Comparison of ENCODE assay signal across 17 cellular contexts in the genomic region with DNA sequence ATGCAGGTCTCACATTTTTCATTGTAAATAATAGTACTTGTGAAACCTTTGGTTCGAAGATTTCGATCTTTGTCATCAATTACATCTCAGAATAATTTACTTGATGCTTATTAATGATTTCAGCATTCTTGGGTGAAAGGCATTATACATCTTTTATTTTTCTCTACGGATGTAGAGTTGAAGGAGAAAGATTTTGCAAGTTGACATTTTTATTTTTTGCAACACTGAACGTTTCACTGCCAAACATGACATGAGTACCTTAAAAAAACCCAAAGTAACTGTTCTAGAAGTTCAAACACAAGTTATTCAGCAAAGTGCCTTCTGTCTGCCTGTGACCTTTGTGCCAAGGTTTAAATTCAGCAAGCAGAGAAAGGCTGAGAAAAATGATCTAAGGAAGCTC.
A peak's percentile ranks its signal among the peaks of the same experiment; 100 is the strongest.
DNase-seq lines count a peak whose midpoint lies in the region; ATAC-seq, FAIRE-seq and TF ChIP-seq lines count a peak whose summit lies in the region.
"Had no signal": no experiment of that assay in that cellular context is flagged by ENCODE, and none has a peak within 500 bp of the region (broad histone marks: within the 10 kb centered on the region; RNA-seq: fewer than 3 reads in every experiment).

No MANE protein-coding gene starts in this region.

- H2AFZ ChIP-seq in K562 (ENCODE audit: low read depth, low read length) (peak overlapping the region; percentile 11; the same call in 1 of the 2 replicates), neural progenitor cell (replicated peaks) (peak overlapping the region; percentile 13)

- no peaks in the 10 kb centered on the region for H3K9me1 ChIP-seq in K562 (ENCODE audit: control insufficient read depth, insufficient read depth, low read length)

- H3K9me3 Mint-ChIP-seq in activated CD4-positive, alpha-beta T cell treated with anti-CD3 and anti-CD28 coated beads, Interleukin-2, amount 10 ng/mL, durations not matched to agents 7 days and 5 days: peaks cover 15% of the 10 kb centered on the region
- H3K9me3 Mint-ChIP-seq in Caco-2 (ENCODE audit: unreplicated experiment): no peaks in the 10 kb centered on the region
- H3K9me3 Mint-ChIP-seq in neural progenitor cell: peaks cover 12% of the 10 kb centered on the region
- no peaks in the 10 kb centered on the region for H3K9me3 Mint-ChIP-seq in effector memory CD8-positive, alpha-beta T cell

- H3K4me2 ChIP-seq in K562 (ENCODE audit: insufficient read depth, low read length): no peak overlapping the region
- H3K4me2 ChIP-seq in neural progenitor cell: no peak overlapping the region
- H3K4me2 ChIP-seq: KMS-11, SK-N-SH had no signal

- H3K27me3 Mint-ChIP-seq in activated CD4-positive, alpha-beta T cell treated with anti-CD3 and anti-CD28 coated beads, Interleukin-2, amount 10 ng/mL, durations not matched to agents 7 days and 5 days: peaks cover 2% of the 10 kb centered on the region
- no peaks in the 10 kb centered on the region for H3K27me3 Mint-ChIP-seq in Caco-2 (ENCODE audit: insufficient read depth, unreplicated experiment)
- peaks cover 3% of the 10 kb centered on the region for H3K27me3 Mint-ChIP-seq in neural progenitor cell (ENCODE audit: insufficient read depth, low read depth)
- peaks cover 5 to 8% of the 10 kb centered on the region in 2 donors for H3K27me3 Mint-ChIP-seq in effector memory CD8-positive, alpha-beta T cell
- H3K27me3 Mint-ChIP-seq: CD4-positive, CD25-positive, alpha-beta regulatory T cell had no signal

- H3K9ac ChIP-seq in K562 (ENCODE audit: insufficient read depth in 1 of 2, low read depth in 2 of 2, low read length in 2 of 2) (no peak overlapping the region), neural progenitor cell (no peak overlapping the region)
- H3K9ac ChIP-seq: KMS-11, SK-N-SH had no signal

- intact Hi-C loops in Caco-2 (cut with micrococcal nuclease; ENCODE audit: unreplicated experiment): no loop called here
- intact Hi-C loops in K562 (cut with micrococcal nuclease): no loop called here

- no peaks in the 10 kb centered on the region for H3K27me3 ChIP-seq in Caco-2 (replicated peaks; ENCODE audit: control insufficient read depth, insufficient read depth, low read length)
- 0 out of 5 replicates have a peak, but pooled peaks cover 0 to under 1% of the 10 kb centered on the region in 2 experiments for H3K27me3 ChIP-seq in K562 (ENCODE audit: control insufficient read depth in 2 of 2, insufficient read depth in 2 of 2, low read length in 2 of 2)
- no peaks in the 10 kb centered on the region for H3K27me3 ChIP-seq in neural progenitor cell
- H3K27me3 ChIP-seq: Peyer's patch had no signal

- H3K36me3 ChIP-seq in Caco-2 (ENCODE audit: control insufficient read depth, insufficient read depth, low read length) (no peaks in the 10 kb centered on the region), K562 (ENCODE audit: control insufficient read depth, insufficient read depth, low read length) (no peaks in the 10 kb centered on the region), neural progenitor cell (no peaks in the 10 kb centered on the region)
- H3K36me3 ChIP-seq: Peyer's patch had no signal

- ATAC-seq in K562: no peak
- no peak for ATAC-seq in effector memory CD8-positive, alpha-beta T cell (replicated peaks)

- H3K9me3 ChIP-seq in Caco-2: no peaks in the 10 kb centered on the region
- no peaks in the 10 kb centered on the region for H3K9me3 ChIP-seq in K562 (replicated peaks; ENCODE audit: control insufficient read depth, insufficient read depth, low read depth, low read length)
- H3K9me3 ChIP-seq in neural progenitor cell (ENCODE audit: low read depth): no peaks in the 10 kb centered on the region
- H3K9me3 ChIP-seq: SK-N-SH had no signal

- H3K36me3 Mint-ChIP-seq in activated CD4-positive, alpha-beta T cell treated with anti-CD3 and anti-CD28 coated beads, Interleukin-2, amount 10 ng/mL, durations not matched to agents 7 days and 5 days (ENCODE audit: low read depth): no peaks in the 10 kb centered on the region
- H3K36me3 Mint-ChIP-seq in Caco-2 (ENCODE audit: insufficient read depth, unreplicated experiment) (no peaks in the 10 kb centered on the region), neural progenitor cell (no peaks in the 10 kb centered on the region)
- H3K36me3 Mint-ChIP-seq in effector memory CD8-positive, alpha-beta T cell (ENCODE audit: insufficient read depth): no peaks in the 10 kb centered on the region
- H3K36me3 Mint-ChIP-seq: CD4-positive, CD25-positive, alpha-beta regulatory T cell had no signal

- TF ChIP-seq CTCF in Caco-2 (IDR thresholded peaks at IDR 0.05; ENCODE audit: insufficient read depth in 1 of 2, low read depth in 1 of 2, low read length in 1 of 2, severe bottlenecking in 1 of 2, unreplicated experiment in 1 of 2): no peak
- TF ChIP-seq CTCF in K562 (IDR thresholded peaks at IDR 0.05 in 2 of 3, conservative IDR thresholded peaks at IDR 0.05 in 1 of 3; ENCODE audit: insufficient read depth in 2 of 3, low read depth in 1 of 3, low read length in 3 of 3): no peak
- no peak for TF ChIP-seq CTCF in neural progenitor cell (IDR thresholded peaks at IDR 0.05)

- no peak for TF ChIP-seq POLR2A in K562 (conservative IDR thresholded peaks at IDR 0.05)

- FAIRE-seq in K562 (lab: Jason Lieb, UNC): no peak

- H3K4me3 ChIP-seq in Caco-2 (ENCODE audit: low read depth, low read length) (no peak overlapping the region), K562 (no peak overlapping the region), neural progenitor cell (no peak overlapping the region)
- H3K4me3 ChIP-seq: Peyer's patch had no signal

- H3K4me1 ChIP-seq in Caco-2 (no peaks in the 10 kb centered on the region), K562 (replicated peaks in 1 of 2; ENCODE audit: control insufficient read depth in 2 of 2, insufficient read depth in 2 of 2, low read length in 2 of 2) (peaks cover 0 to 13% of the 10 kb centered on the region in 2 experiments; a peak in 2 of 5 replicates), neural progenitor cell (no peaks in the 10 kb centered on the region)

- POLR2A ChIA-PET in activated CD4-positive, alpha-beta T cell treated with anti-CD3 and anti-CD28 coated beads, Interleukin-2, amount 10 ng/mL, durations not matched to agents 7 days and 5 days (lab: Charles Lee): no interaction called here
- POLR2A ChIA-PET in Caco-2 (lab: Charles Lee): no interaction called here
- POLR2A ChIA-PET in K562 (lab: Yijun Ruan, JAX): no interaction called here

- H3F3A ChIP-seq in neural progenitor cell (ENCODE audit: low read depth): no peaks in the 10 kb centered on the region

- H4K20me1 ChIP-seq in K562 (replicated peaks; ENCODE audit: control insufficient read depth, insufficient read depth, low read length) (no peaks in the 10 kb centered on the region), neural progenitor cell (ENCODE audit: low read depth) (no peaks in the 10 kb centered on the region)

- H3K4me3 Mint-ChIP-seq in activated CD4-positive, alpha-beta T cell treated with anti-CD3 and anti-CD28 coated beads, Interleukin-2, amount 10 ng/mL, durations not matched to agents 7 days and 5 days: no peak overlapping the region
- H3K4me3 Mint-ChIP-seq in Caco-2 (ENCODE audit: unreplicated experiment): peak overlapping the region; percentile 20
- H3K4me3 Mint-ChIP-seq in neural progenitor cell: no peak overlapping the region
- no peak overlapping the region for H3K4me3 Mint-ChIP-seq in effector memory CD8-positive, alpha-beta T cell
- H3K4me3 Mint-ChIP-seq: CD4-positive, CD25-positive, alpha-beta regulatory T cell had no signal

- peaks cover 7% of the 10 kb centered on the region for H3K4me1 Mint-ChIP-seq in activated CD4-positive, alpha-beta T cell treated with anti-CD3 and anti-CD28 coated beads, Interleukin-2, amount 10 ng/mL, durations not matched to agents 7 days and 5 days
- H3K4me1 Mint-ChIP-seq in Caco-2 (ENCODE audit: low read depth, unreplicated experiment) (peaks cover 7% of the 10 kb centered on the region), neural progenitor cell (peaks cover 7% of the 10 kb centered on the region)
- H3K4me1 Mint-ChIP-seq in effector memory CD8-positive, alpha-beta T cell (ENCODE audit: low read depth in 2 of 2): peaks cover 0 to 2% of the 10 kb centered on the region in 2 donors

- CTCF ChIA-PET in activated CD4-positive, alpha-beta T cell treated with anti-CD3 and anti-CD28 coated beads, Interleukin-2, amount 10 ng/mL, durations not matched to agents 7 days and 5 days (lab: Charles Lee): no interaction called here
- CTCF ChIA-PET in Caco-2 (lab: Charles Lee): no interaction called here
- CTCF ChIA-PET in K562 (lab: Yijun Ruan, JAX; ENCODE audit: low intra/inter-chr PET ratio): no interaction called here

- no peak for DNase-seq in activated CD4-positive, alpha-beta T cell treated with anti-CD3 and anti-CD28 coated beads, Interleukin-2, amount 10 ng/mL, durations not matched to agents 7 days and 5 days
- no peak for DNase-seq in activated CD4-positive, alpha-beta T cell treated with anti-CD3 and anti-CD28 coated beads for 1 hour
- DNase-seq in Caco-2: no peak
- DNase-seq in K562 (ENCODE audit: extremely low read depth in 1 of 4, low spot score in 3 of 4): no peak
- no peak for DNase-seq in neural progenitor cell (ENCODE audit: low spot score)
- DNase-seq in effector memory CD8-positive, alpha-beta T cell: no peak
- no peak for DNase-seq in hepatic stellate cell (ENCODE audit: low spot score)
- no peak for DNase-seq in putamen (ENCODE audit: low spot score)
- DNase-seq: CD4-positive, CD25-positive, alpha-beta regulatory T cell; DMS53; HCEC 1CT; NCI-H1092 treated with DMSO at 0.1 percent for 48 hours; NCI-H524; Peyer's patch; Right ventricle myocardium superior; SK-N-SH had no signal

- peak overlapping the region; percentile 0 for H3K27ac Mint-ChIP-seq in activated CD4-positive, alpha-beta T cell treated with anti-CD3 and anti-CD28 coated beads, Interleukin-2, amount 10 ng/mL, durations not matched to agents 7 days and 5 days
- H3K27ac Mint-ChIP-seq in Caco-2 (ENCODE audit: unreplicated experiment): peak overlapping the region; percentile 13
- no peak overlapping the region for H3K27ac Mint-ChIP-seq in neural progenitor cell
- H3K27ac Mint-ChIP-seq in effector memory CD8-positive, alpha-beta T cell: no peak overlapping the region

- TF ChIP-seq EP300 in K562 (IDR thresholded peaks at IDR 0.05; ENCODE audit: low read length): no peak

- in situ Hi-C loops in K562 (cut with MboI): no loop called here

- no peak overlapping the region for H3K27ac ChIP-seq in K562 (ENCODE audit: extremely low read depth, low read depth, low read length)
- no peak overlapping the region for H3K27ac ChIP-seq in neural progenitor cell
- H3K27ac ChIP-seq: KMS-11, Peyer's patch had no signal

- 20% methylated on average over 4 of the region's 4 CpGs for WGBS in K562 (ENCODE audit: insufficient coverage, low coverage, missing lambda C conversion rate)

- BruUV-seq in Caco-2 (replicated peaks; lab: Mats Ljungman, UMichigan) (no TSS peak), K562 (replicated peaks; lab: Mats Ljungman, UMichigan) (no TSS peak)

- H3K79me2 ChIP-seq in K562 (ENCODE audit: control insufficient read depth, insufficient read depth, low read length): no peaks in the 10 kb centered on the region
- no peaks in the 10 kb centered on the region for H3K79me2 ChIP-seq in neural progenitor cell (ENCODE audit: low read depth)

- TF ChIP-seq RAD21 in K562 (CRISPR knock-in tag; conservative IDR thresholded peaks at IDR 0.05 in 1 of 2, IDR thresholded peaks at IDR 0.05 in 1 of 2): no peak

TF ChIP-seq in K562, 482 proteins besides CTCF, POLR2A, EP300 and RAD21 (continues in another document):
- peak; percentile 55 for TF ChIP-seq MAFG (tag; conservative IDR thresholded peaks at IDR 0.05)
- no peak for TF ChIP-seq GTF2E2 (tag; IDR thresholded peaks at IDR 0.05)
- TF ChIP-seq ZNF785 (CRISPR knock-in tag; IDR thresholded peaks at IDR 0.05): no peak

Comparison
In these comparisons a context has a peak if more than half of its experiments do, and no peak if none do; other contexts are left out.
1. H3K27ac Mint-ChIP-seq: peak in activated CD4-positive, alpha-beta T cell treated with anti-CD3 and anti-CD28 coated beads, Interleukin-2, amount 10 ng/mL, durations not matched to agents 7 days and 5 days (single experiment) and Caco-2 (single experiment); none in neural progenitor cell (single experiment) and effector memory CD8-positive, alpha-beta T cell (0 of 2).